In genomic region chr13:33126909-33127607, GRCh38 we compare ENCODE assay signal across 10 cellular contexts.
DNase-seq lines count a peak whose midpoint lies in the region; ATAC-seq and TF ChIP-seq lines count a peak whose summit lies in the region.
"Had no signal": no experiment of that assay in that cellular context is flagged by ENCODE, and none has a peak within 500 bp of the region (broad histone marks: within the 10 kb centered on the region; RNA-seq: fewer than 3 reads in every experiment).

No MANE protein-coding gene starts in this region.

- intact Hi-C loops in ascending aorta (cut with DNase I) = loop anchor here (5.0 kb wide), 2 partner anchors 75 to 160 kb away; partner anchors contain the start of gene STARD13
- intact Hi-C loops in heart right ventricle (cut with DNase I) = loop anchor here in 4 of 10 donors (1.0 to 10.0 kb wide), 6 partner anchors 45 to 158 kb away; partner anchors contain the start of gene STARD13 (in 2 of the 4)
- intact Hi-C loops in activated naive CD4-positive, alpha-beta T cell treated with anti-CD3 and anti-CD28 coated beads for 36 hours (cut with micrococcal nuclease) = no loop called here

- H3K27ac Mint-ChIP-seq in activated naive CD4-positive, alpha-beta T cell treated with anti-CD3 and anti-CD28 coated beads for 36 hours = no peak overlapping the region
- H3K27ac Mint-ChIP-seq in effector memory CD8-positive, alpha-beta T cell = no peak overlapping the region
- H3K27ac Mint-ChIP-seq: activated T-helper 2 cell treated with anti-CD3 and anti-CD28 coated beads, Interferon-gamma antibody, Interleukin-2, Interleukin-4, amounts not matched to agents 10 μg/mL and 5 μg/mL and 100 μg/mL, durations not matched to agents 14 hours and 24 hours and 36 hours; B cell had no signal

- CTCF ChIA-PET in activated naive CD4-positive, alpha-beta T cell treated with anti-CD3 and anti-CD28 coated beads for 36 hours (lab: Charles Lee) = no interaction called here

- H3K4me3 Mint-ChIP-seq in activated naive CD4-positive, alpha-beta T cell treated with anti-CD3 and anti-CD28 coated beads for 36 hours = no peak overlapping the region
- no peak overlapping the region for H3K4me3 Mint-ChIP-seq in effector memory CD8-positive, alpha-beta T cell
- H3K4me3 Mint-ChIP-seq: B cell had no signal

- H2BK120ac ChIP-seq in mesendoderm (ENCODE audit: low read depth, low read length) = no peak overlapping the region

- H2BK5ac ChIP-seq in mesendoderm (ENCODE audit: low read length) = no peak overlapping the region

- no peaks in the 10 kb centered on the region for H3K79me2 ChIP-seq in mesendoderm (ENCODE audit: control insufficient read depth, insufficient read depth, low read length)

- H2AK5ac ChIP-seq in mesendoderm (ENCODE audit: low read length) = no peak overlapping the region

- TF ChIP-seq CTCF in ascending aorta (IDR thresholded peaks at IDR 0.05) (peak in 2 of 3 experiments; percentile 18 to 41), heart right ventricle (IDR thresholded peaks at IDR 0.05) (peak in 4 of 9 donors; percentile 16 to 44 (median 22))

- no peak overlapping the region for H3K56ac ChIP-seq in mesendoderm (ENCODE audit: low read length)

- no peaks in the 10 kb centered on the region for H3K9me3 Mint-ChIP-seq in activated naive CD4-positive, alpha-beta T cell treated with anti-CD3 and anti-CD28 coated beads for 36 hours
- H3K9me3 Mint-ChIP-seq in effector memory CD8-positive, alpha-beta T cell = no peaks in the 10 kb centered on the region

- no peaks in the 10 kb centered on the region for H3K4me1 Mint-ChIP-seq in activated naive CD4-positive, alpha-beta T cell treated with anti-CD3 and anti-CD28 coated beads for 36 hours (ENCODE audit: low read depth)
- no peaks in the 10 kb centered on the region for H3K4me1 Mint-ChIP-seq in effector memory CD8-positive, alpha-beta T cell (ENCODE audit: low read depth in 2 of 2)
- H3K4me1 Mint-ChIP-seq: B cell had no signal

- H3K18ac ChIP-seq in mesendoderm (ENCODE audit: low read length) = no peak overlapping the region

- no peak overlapping the region for H2BK15ac ChIP-seq in mesendoderm (replicated peaks; ENCODE audit: low read depth)

- no peak overlapping the region for H3K9ac ChIP-seq in rectal smooth muscle tissue (ENCODE audit: low read length)
- no peak overlapping the region for H3K9ac ChIP-seq in mesendoderm (ENCODE audit: low read length)

- H3K4me3 ChIP-seq in ascending aorta (peak overlapping the region; percentile 11 to 23), heart right ventricle (no peak overlapping the region), rectal smooth muscle tissue (ENCODE audit: low read length) (no peak overlapping the region), mesendoderm (ENCODE audit: low read length) (no peak overlapping the region)

- H4K8ac ChIP-seq in mesendoderm (ENCODE audit: low read depth, low read length) = no peak overlapping the region

- H3K9me3 ChIP-seq in ascending aorta (no peaks in the 10 kb centered on the region), heart right ventricle (no peaks in the 10 kb centered on the region)

- peak overlapping the region; percentile 73 to 74 for H3K27ac ChIP-seq in ascending aorta
- H3K27ac ChIP-seq in heart right ventricle = peak overlapping the region; percentile 29 to 91 (median 80)
- H3K27ac ChIP-seq in rectal smooth muscle tissue (ENCODE audit: low read depth, low read length) = peak overlapping the region; percentile 76
- no peak overlapping the region for H3K27ac ChIP-seq in mesendoderm (ENCODE audit: low read depth, low read length)

- peaks cover 12% of the 10 kb centered on the region for H3K27me3 Mint-ChIP-seq in activated naive CD4-positive, alpha-beta T cell treated with anti-CD3 and anti-CD28 coated beads for 36 hours (ENCODE audit: low read depth)
- peaks cover 0 to 7% of the 10 kb centered on the region in 2 donors for H3K27me3 Mint-ChIP-seq in effector memory CD8-positive, alpha-beta T cell
- H3K27me3 Mint-ChIP-seq: B cell had no signal

- DNase-seq in AG20443 (ENCODE audit: low spot score) (peak; percentile 28), ascending aorta (ENCODE audit: low spot score in 2 of 2) (peak in 1 of 2 donors; percentile 77), heart right ventricle (peak in 1 of 2 donors; percentile 64), mesendoderm (no peak), SKM-1 treated with dmso at 0.1 percent for 144 hours (lab: John Stamatoyannopoulos, UW; ENCODE audit: unreplicated experiment) (no peak)
- no peak for DNase-seq in activated naive CD4-positive, alpha-beta T cell treated with anti-CD3 and anti-CD28 coated beads for 36 hours
- DNase-seq in effector memory CD8-positive, alpha-beta T cell = no peak

- peaks cover 13 to 28% of the 10 kb centered on the region in 2 donors for H3K36me3 ChIP-seq in ascending aorta
- H3K36me3 ChIP-seq in heart right ventricle = peaks cover 0 to 86% (median 32%) of the 10 kb centered on the region in 9 donors
- H3K36me3 ChIP-seq in rectal smooth muscle tissue (ENCODE audit: control insufficient read depth, insufficient read depth, low read length) = peaks cover 10% of the 10 kb centered on the region
- no peaks in the 10 kb centered on the region for H3K36me3 ChIP-seq in mesendoderm (ENCODE audit: control insufficient read depth, insufficient read depth, low read length)

- H3K27me3 ChIP-seq in ascending aorta = no peaks in the 10 kb centered on the region
- H3K27me3 ChIP-seq in heart right ventricle = no peaks in the 10 kb centered on the region
- H3K27me3 ChIP-seq in rectal smooth muscle tissue (ENCODE audit: control insufficient read depth, insufficient read depth, low read length) = no peaks in the 10 kb centered on the region
- H3K27me3 ChIP-seq in mesendoderm (ENCODE audit: insufficient read depth, low read length, poor library complexity) = no peaks in the 10 kb centered on the region

- H3K4me1 ChIP-seq in ascending aorta = peaks cover 12 to 20% of the 10 kb centered on the region in 2 donors
- peaks cover 10 to 84% (median 69%) of the 10 kb centered on the region in 9 donors for H3K4me1 ChIP-seq in heart right ventricle
- H3K4me1 ChIP-seq in rectal smooth muscle tissue (ENCODE audit: control insufficient read depth, insufficient read depth, low read length) = peaks cover 31% of the 10 kb centered on the region
- H3K4me1 ChIP-seq in mesendoderm (ENCODE audit: control insufficient read depth, low read depth, low read length) = peaks cover 11% of the 10 kb centered on the region

- H3K36me3 Mint-ChIP-seq in activated naive CD4-positive, alpha-beta T cell treated with anti-CD3 and anti-CD28 coated beads for 36 hours (ENCODE audit: low read depth) = no peaks in the 10 kb centered on the region
- no peaks in the 10 kb centered on the region for H3K36me3 Mint-ChIP-seq in effector memory CD8-positive, alpha-beta T cell (ENCODE audit: insufficient read depth)

- no peak overlapping the region for H3K23ac ChIP-seq in mesendoderm (ENCODE audit: low read length)

- no peak overlapping the region for H3K4me2 ChIP-seq in mesendoderm (ENCODE audit: low read length)

- peak in 7 of 8 donors; percentile 15 to 46 (median 35) for ATAC-seq in heart right ventricle
- no peak for ATAC-seq in effector memory CD8-positive, alpha-beta T cell (replicated peaks)

- H3K79me1 ChIP-seq in mesendoderm (ENCODE audit: low read length) = no peaks in the 10 kb centered on the region

- WGBS in heart right ventricle, 2 donors = 69 to 72% methylated on average over 16 of the region's 16 CpGs
- no CpG with 5 or more reads among the region's 16 CpGs for WGBS in mesendoderm (ENCODE audit: extremely low coverage, insufficient coverage, low lambda C conversion rate)

- H3K4ac ChIP-seq in mesendoderm (ENCODE audit: low read depth, low read length) = no peak overlapping the region

- H4K5ac ChIP-seq in mesendoderm (ENCODE audit: low read length) = no peak overlapping the region

Comparison
In these comparisons a context has a peak if more than half of its experiments do, and no peak if none do; other contexts are left out.
1. H3K4me3 ChIP-seq: peak in ascending aorta (2 of 2); none in heart right ventricle (0 of 10), rectal smooth muscle tissue (single experiment) and mesendoderm (single experiment).